In genomic region chr1:164611754-164612642, GRCh38 we compare ENCODE assay signal across 8 cellular contexts. TPM values are rescaled to one million over a fixed set of nuclear protein-coding genes. Genes with fewer than 3 reads are reported as not detected.
DNase-seq lines count a peak whose midpoint lies in the region; ATAC-seq and TF ChIP-seq lines count a peak whose summit lies in the region.

No MANE protein-coding gene starts in this region.

- intact Hi-C loops in posterior vena cava (cut with DNase I), result loop anchor here (10.0 kb wide), 2 partner anchors 47 to 1707 kb away; no protein-coding TSS in a partner anchor

- no peak overlapping the region for H3K23ac ChIP-seq in neuronal stem cell (ENCODE audit: low read depth, low read length, poor library complexity)

- peaks cover 0 to 14% of the 10 kb centered on the region in 2 donors for H3K36me3 ChIP-seq in neuronal stem cell (replicated peaks in 1 of 2; ENCODE audit: control insufficient read depth in 2 of 2, insufficient read depth in 2 of 2, low read length in 2 of 2)

- H3K4ac ChIP-seq in neuronal stem cell (ENCODE audit: low read length), result no peak overlapping the region

- peaks cover 30 to 44% of the 10 kb centered on the region in 2 donors for H3K4me1 ChIP-seq in neuronal stem cell (ENCODE audit: control insufficient read depth in 2 of 2, insufficient read depth in 1 of 2, low read depth in 1 of 2, low read length in 2 of 2)

- peak overlapping the region; percentile 73 for H3K27ac ChIP-seq in neuronal stem cell (replicated peaks; ENCODE audit: low read length)

- no peak overlapping the region for H4K91ac ChIP-seq in neuronal stem cell (ENCODE audit: low read depth, low read length, poor library complexity)

- no peak overlapping the region for H2BK120ac ChIP-seq in neuronal stem cell (ENCODE audit: low read depth, low read length)

- no peak overlapping the region for H2BK12ac ChIP-seq in neuronal stem cell (ENCODE audit: low read length)

- ATAC-seq in HG03342 (IDR thresholded peaks at IDR 0.05; ENCODE audit: unreplicated experiment), result no peak

- H3K9ac ChIP-seq in neuronal stem cell (ENCODE audit: low read depth, low read length, poor library complexity), result no peak overlapping the region

- H2AK5ac ChIP-seq in neuronal stem cell (ENCODE audit: low read depth, low read length), result no peak overlapping the region

- H2AFZ ChIP-seq in neuronal stem cell (ENCODE audit: low read length), result no peak overlapping the region

- peaks cover 2% of the 10 kb centered on the region for H3K79me1 ChIP-seq in neuronal stem cell (ENCODE audit: low read depth, low read length)

- peak; percentile 82 for DNase-seq in EH (ENCODE audit: low read depth)
- DNase-seq in NCI-H345 treated with DMSO at 0.1 percent for 48 hours (lab: John Stamatoyannopoulos, UW; ENCODE audit: unreplicated experiment), result peak; percentile 86
- peak; percentile 91 for DNase-seq in epithelial cell of esophagus (ENCODE audit: low read depth)
- peak; percentile 62 for DNase-seq in neuronal stem cell (ENCODE audit: low spot score)
- DNase-seq in posterior vena cava (ENCODE audit: low spot score), result no peak
- DNase-seq in HCEC 1CT, result no peak
- DNase-seq in GM10266 (ENCODE audit: extremely low spot score), result no peak

- no peak for TF ChIP-seq CTCF in epithelial cell of esophagus (IDR thresholded peaks at IDR 0.05; ENCODE audit: insufficient read depth, low read depth, low read length, missing control alignments)
- TF ChIP-seq CTCF in GM10266 (IDR thresholded peaks at IDR 0.05; ENCODE audit: control insufficient read depth, insufficient read depth, low read depth, missing control alignments), result no peak

- H3K4me3 ChIP-seq in epithelial cell of esophagus (ENCODE audit: low read length), result no peak overlapping the region
- H3K4me3 ChIP-seq in neuronal stem cell (ENCODE audit: low read length in 2 of 2), result no peak overlapping the region

- H3K18ac ChIP-seq in neuronal stem cell (ENCODE audit: low read length), result peak overlapping the region; percentile 7

- H3K14ac ChIP-seq in neuronal stem cell (ENCODE audit: low read length), result no peak overlapping the region

- no CpG with 5 or more reads among the region's 11 CpGs for WGBS in neuronal stem cell (ENCODE audit: extremely low coverage in 2 of 2, insufficient read length in 2 of 2, insufficient replicate concordance in 1 of 2), 2 donors

- H2BK15ac ChIP-seq in neuronal stem cell (ENCODE audit: low read length), result no peak overlapping the region

- no peaks in the 10 kb centered on the region for H3K27me3 ChIP-seq in neuronal stem cell (ENCODE audit: control insufficient read depth in 3 of 3, insufficient read depth in 3 of 3, low read depth in 1 of 3, low read length in 3 of 3)

- H2BK5ac ChIP-seq in neuronal stem cell (ENCODE audit: low read length), result no peak overlapping the region

- no peak overlapping the region for H4K8ac ChIP-seq in neuronal stem cell (ENCODE audit: low read depth, low read length)

- peaks cover 0 to 3% of the 10 kb centered on the region in 2 donors for H3K9me3 ChIP-seq in neuronal stem cell (replicated peaks in 1 of 2; ENCODE audit: control insufficient read depth in 2 of 2, insufficient read depth in 1 of 2, low read depth in 1 of 2, low read length in 2 of 2)

- H3K4me2 ChIP-seq in neuronal stem cell (ENCODE audit: insufficient read depth, low read length, poor library complexity, severe bottlenecking), result no peak overlapping the region

RNA-seq across cellular contexts. Expression of gene PBX1, which starts 53.0 kb away (rescaled TPM):
- polyA plus RNA-seq in neuronal stem cell (2013, experiment 1 of 2), result 53.3 TPM
- polyA plus RNA-seq in neuronal stem cell (2013, experiment 2 of 2), result 55.6 TPM
- total RNA-seq in posterior vena cava, result 100 to 1,000 TPM in 1 of 2 donors, 10 to 100 TPM in 1; 84.2 to 146 TPM

Comparison
In these comparisons a context has a peak if more than half of its experiments do, and no peak if none do; other contexts are left out.
1. DNase-seq: peak in EH (single experiment), NCI-H345 treated with DMSO at 0.1 percent for 48 hours (single experiment), epithelial cell of esophagus (single experiment) and neuronal stem cell (single experiment); none in posterior vena cava (single experiment), HCEC 1CT (single experiment) and GM10266 (single experiment).